30 cellular contexts compared by ENCODE assay signal in the genomic region with DNA sequence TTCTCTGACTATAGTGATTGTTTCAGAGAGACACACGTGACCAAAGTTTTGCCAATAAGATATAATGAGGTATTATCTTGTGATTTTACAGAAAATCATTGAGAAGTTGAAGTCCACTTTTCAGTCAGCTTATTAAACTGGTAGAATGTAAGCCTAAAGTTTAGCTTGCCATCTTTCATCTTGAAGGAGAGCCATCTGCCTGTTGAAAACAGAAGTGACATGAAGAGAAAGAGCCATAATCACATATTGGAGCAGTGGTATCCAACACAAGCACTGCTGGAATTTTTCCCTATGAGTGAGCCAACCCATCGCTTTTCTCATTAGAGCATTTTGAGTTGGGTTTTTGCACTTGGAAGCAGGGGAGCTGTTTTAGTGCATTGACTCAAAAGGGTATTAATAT.
A peak's percentile ranks its signal among the peaks of the same experiment; 100 is the strongest.
DNase-seq lines count a peak whose midpoint lies in the region; ATAC-seq and TF ChIP-seq lines count a peak whose summit lies in the region.
"Had no signal": no experiment of that assay in that cellular context is flagged by ENCODE, and none has a peak within 500 bp of the region (broad histone marks: within the 10 kb centered on the region; RNA-seq: fewer than 3 reads in every experiment).

No MANE protein-coding gene starts in this region.

- no peak overlapping the region for H3K9ac ChIP-seq in OCI-LY3 (ENCODE audit: low read length)
- H3K9ac ChIP-seq: BLaER1 treated with 17β-estradiol and CSF1 and Interleukin-3, amounts not matched to agents 10 nM and 100 nM; neural progenitor cell had no signal

- H3K4me3 Mint-ChIP-seq in GM23338 (no peak overlapping the region), chondrocyte (ENCODE audit: unreplicated experiment) (no peak overlapping the region)
- H3K4me3 Mint-ChIP-seq in activated naive CD4-positive, alpha-beta T cell treated with anti-CD3 and anti-CD28 coated beads for 36 hours: no peak overlapping the region
- H3K4me3 Mint-ChIP-seq: neural progenitor cell; stimulated activated naive B cell treated with anti-CD40 and anti-IgM and Interleukin-4, amounts not matched to agents 10 μg/mL and 1 μg/mL and 100 μg/mL, for 72 hours had no signal

- no peak for ATAC-seq in GM23338
- ATAC-seq: activated naive CD4-positive, alpha-beta T cell treated with anti-CD3 and anti-CD28 coated beads, Interleukin-2, amount 50 U/mL, for 72 hours; stimulated activated naive B cell treated with anti-CD40 and anti-IgM and Interleukin-4, amounts not matched to agents 10 μg/mL and 1 μg/mL and 100 μg/mL, for 72 hours had no signal

- no peaks in the 10 kb centered on the region for H3F3A ChIP-seq in GM23338 (replicated peaks; ENCODE audit: low read depth)

- H3K27me3 ChIP-seq in GM23338 (ENCODE audit: insufficient read depth) (no peaks in the 10 kb centered on the region), OCI-LY3 (ENCODE audit: low read depth, low read length) (no peaks in the 10 kb centered on the region)
- H3K27me3 ChIP-seq: BLaER1 treated with 17β-estradiol and CSF1 and Interleukin-3, amounts not matched to agents 10 nM and 100 nM; neural progenitor cell had no signal

- H3K4me1 Mint-ChIP-seq in GM23338 (no peaks in the 10 kb centered on the region), chondrocyte (ENCODE audit: low read depth) (no peaks in the 10 kb centered on the region)
- H3K4me1 Mint-ChIP-seq in activated naive CD4-positive, alpha-beta T cell treated with anti-CD3 and anti-CD28 coated beads for 36 hours (ENCODE audit: low read depth): no peaks in the 10 kb centered on the region
- H3K4me1 Mint-ChIP-seq: neural progenitor cell; stimulated activated naive B cell treated with anti-CD40 and anti-IgM and Interleukin-4, amounts not matched to agents 10 μg/mL and 1 μg/mL and 100 μg/mL, for 72 hours had no signal

- H3K79me2 ChIP-seq in GM23338 (replicated peaks; ENCODE audit: insufficient read depth) (no peaks in the 10 kb centered on the region), OCI-LY3 (ENCODE audit: low read length) (no peaks in the 10 kb centered on the region)

- H3K9me3 ChIP-seq in OCI-LY3 (ENCODE audit: insufficient read depth, low read length): no peaks in the 10 kb centered on the region
- H3K9me3 ChIP-seq: BLaER1 treated with 17β-estradiol and CSF1 and Interleukin-3, amounts not matched to agents 10 nM and 100 nM; left ventricle myocardium inferior had no signal

- H3K27ac ChIP-seq in 22Rv1 (no peak overlapping the region), GM23338 (ENCODE audit: low read depth) (no peak overlapping the region), OCI-LY3 (ENCODE audit: low read length) (no peak overlapping the region)
- H3K27ac ChIP-seq: BLaER1 treated with 17β-estradiol and CSF1 and Interleukin-3, amounts not matched to agents 10 nM and 100 nM; coronary artery; left ventricle myocardium inferior; neural progenitor cell; skin epidermis; WERI-Rb-1 had no signal

- intact Hi-C loops in activated naive CD4-positive, alpha-beta T cell treated with anti-CD3 and anti-CD28 coated beads for 36 hours (cut with micrococcal nuclease): no loop called here

- peak; percentile 2 for DNase-seq in GM23338 (ENCODE audit: low spot score)
- no peak for DNase-seq in chondrocyte (ENCODE audit: low spot score)
- DNase-seq in NCI-H526 treated with DMSO at 0.1 percent for 48 hours (lab: John Stamatoyannopoulos, UW): no peak
- DNase-seq in activated naive CD4-positive, alpha-beta T cell treated with anti-CD3 and anti-CD28 coated beads for 36 hours: no peak
- DNase-seq in occipital lobe (lab: John Stamatoyannopoulos, UW): no peak
- no peak for DNase-seq in NCI-H146 treated with DMSO at 0.1 percent for 48 hours (lab: John Stamatoyannopoulos, UW; ENCODE audit: unreplicated experiment)
- DNase-seq: activated CD4-positive, alpha-beta T cell treated with anti-CD3 and anti-CD28 coated beads for 4 hours; amygdala; COR-L47; DND-41; effector CD8-positive, alpha-beta T cell; erythroblast; GF-D8; left ventricle myocardium inferior; NCI-H1105; NCI-H187 treated with DMSO at 0.1 percent for 48 hours; NCI-H2171 treated with DMSO at 0.1 percent for 48 hours; NCI-H510A; NK-92 treated with Interleukin-12 subunit alpha and Interleukin-12 subunit beta, amount 100 ng/mL, for 24 hours; SHP77; stimulated activated naive B cell treated with anti-CD40 and anti-IgM and Interleukin-4, amounts not matched to agents 10 μg/mL and 1 μg/mL and 100 μg/mL, for 72 hours; T-helper 9 cell; WERI-Rb-1 had no signal

- H3K9me2 ChIP-seq in GM23338 (ENCODE audit: insufficient read depth): no peaks in the 10 kb centered on the region

- 0 out of 2 replicates have a peak, but pooled peaks have one; percentile 4 for TF ChIP-seq CTCF in 22Rv1 (IDR thresholded peaks at IDR 0.05)
- 0 out of 4 replicates have a peak, but pooled peaks of 1 of the 2 experiments have one; percentile 11 for TF ChIP-seq CTCF in GM23338 (conservative IDR thresholded peaks at IDR 0.05; ENCODE audit: low read depth in 2 of 2)
- 0 out of 2 replicates have a peak, but pooled peaks have one; percentile 7 for TF ChIP-seq CTCF in OCI-LY3 (IDR thresholded peaks at IDR 0.05; ENCODE audit: low read depth, low read length)
- TF ChIP-seq CTCF in chondrocyte (IDR thresholded peaks at IDR 0.05): peak; percentile 41

- no peaks in the 10 kb centered on the region for H3K27me3 Mint-ChIP-seq in GM23338 (ENCODE audit: insufficient read depth, low read depth, poor library complexity)
- no peaks in the 10 kb centered on the region for H3K27me3 Mint-ChIP-seq in chondrocyte (ENCODE audit: low read depth)
- H3K27me3 Mint-ChIP-seq in activated naive CD4-positive, alpha-beta T cell treated with anti-CD3 and anti-CD28 coated beads for 36 hours (ENCODE audit: low read depth): no peaks in the 10 kb centered on the region
- H3K27me3 Mint-ChIP-seq: stimulated activated naive B cell treated with anti-CD40 and anti-IgM and Interleukin-4, amounts not matched to agents 10 μg/mL and 1 μg/mL and 100 μg/mL, for 72 hours had no signal

- H3K9me3 Mint-ChIP-seq in GM23338: no peaks in the 10 kb centered on the region
- H3K9me3 Mint-ChIP-seq in chondrocyte (ENCODE audit: low read depth): peaks cover 11% of the 10 kb centered on the region
- H3K9me3 Mint-ChIP-seq in activated naive CD4-positive, alpha-beta T cell treated with anti-CD3 and anti-CD28 coated beads for 36 hours: peaks cover 11% of the 10 kb centered on the region

- H3K27ac Mint-ChIP-seq in GM23338: no peak overlapping the region
- H3K27ac Mint-ChIP-seq in chondrocyte (ENCODE audit: unreplicated experiment): no peak overlapping the region
- no peak overlapping the region for H3K27ac Mint-ChIP-seq in activated naive CD4-positive, alpha-beta T cell treated with anti-CD3 and anti-CD28 coated beads for 36 hours
- H3K27ac Mint-ChIP-seq: activated naive CD4-positive, alpha-beta T cell treated with anti-CD3 and anti-CD28 coated beads, Interleukin-2, amount 50 U/mL, for 72 hours; neural progenitor cell; stimulated activated naive B cell treated with anti-CD40 and anti-IgM and Interleukin-4, amounts not matched to agents 10 μg/mL and 1 μg/mL and 100 μg/mL, for 72 hours had no signal

- no peaks in the 10 kb centered on the region for H3K4me1 ChIP-seq in GM23338 (ENCODE audit: insufficient read depth)
- H3K4me1 ChIP-seq in OCI-LY3 (ENCODE audit: low read length): no peaks in the 10 kb centered on the region
- H3K4me1 ChIP-seq: BLaER1 treated with 17β-estradiol and CSF1 and Interleukin-3, amounts not matched to agents 10 nM and 100 nM; left ventricle myocardium inferior; neural progenitor cell had no signal

- H3K4me3 ChIP-seq in GM23338: no peak overlapping the region
- H3K4me3 ChIP-seq in OCI-LY3 (ENCODE audit: low read length): no peak overlapping the region
- H3K4me3 ChIP-seq: BLaER1 treated with 17β-estradiol and CSF1 and Interleukin-3, amounts not matched to agents 10 nM and 100 nM; coronary artery; left ventricle myocardium inferior; neural progenitor cell; skin epidermis had no signal

- H3K36me3 ChIP-seq in GM23338 (ENCODE audit: insufficient read depth) (no peaks in the 10 kb centered on the region; the same call in 1 of the 2 replicates), OCI-LY3 (replicated peaks; ENCODE audit: low read depth, low read length) (no peaks in the 10 kb centered on the region)
- H3K36me3 ChIP-seq: BLaER1 treated with 17β-estradiol and CSF1 and Interleukin-3, amounts not matched to agents 10 nM and 100 nM; left ventricle myocardium inferior; neural progenitor cell; WERI-Rb-1 had no signal

- CTCF ChIA-PET in activated naive CD4-positive, alpha-beta T cell treated with anti-CD3 and anti-CD28 coated beads for 36 hours (lab: Charles Lee): no interaction called here

- no peak overlapping the region for H2AFZ ChIP-seq in GM23338
- no peak overlapping the region for H2AFZ ChIP-seq in OCI-LY3 (ENCODE audit: low read depth, low read length)
- H2AFZ ChIP-seq: neural progenitor cell had no signal

- H4K20me1 ChIP-seq in GM23338 (replicated peaks; ENCODE audit: insufficient read depth) (no peaks in the 10 kb centered on the region), OCI-LY3 (ENCODE audit: insufficient read depth, low read length) (no peaks in the 10 kb centered on the region)
- H4K20me1 ChIP-seq: BLaER1 treated with 17β-estradiol and CSF1 and Interleukin-3, amounts not matched to agents 10 nM and 100 nM had no signal

- H3K4me2 ChIP-seq in GM23338 (no peak overlapping the region), OCI-LY3 (ENCODE audit: low read length) (no peak overlapping the region)
- H3K4me2 ChIP-seq: BLaER1 treated with 17β-estradiol and CSF1 and Interleukin-3, amounts not matched to agents 10 nM and 100 nM; neural progenitor cell had no signal

- H3K36me3 Mint-ChIP-seq in GM23338 (ENCODE audit: low read depth): no peaks in the 10 kb centered on the region
- H3K36me3 Mint-ChIP-seq in chondrocyte (ENCODE audit: low read depth): no peaks in the 10 kb centered on the region
- H3K36me3 Mint-ChIP-seq in activated naive CD4-positive, alpha-beta T cell treated with anti-CD3 and anti-CD28 coated beads for 36 hours (ENCODE audit: low read depth): no peaks in the 10 kb centered on the region
- H3K36me3 Mint-ChIP-seq: neural progenitor cell; stimulated activated naive B cell treated with anti-CD40 and anti-IgM and Interleukin-4, amounts not matched to agents 10 μg/mL and 1 μg/mL and 100 μg/mL, for 72 hours had no signal

TF ChIP-seq in GM23338, 12 proteins besides CTCF, POLR2A, EP300 and RAD21 (continues in another document):
- TF ChIP-seq POLR2AphosphoS5 (IDR thresholded peaks at IDR 0.05; ENCODE audit: low read depth) (no peak), JUNB (IDR thresholded peaks at IDR 0.05; ENCODE audit: unreplicated experiment) (no peak)
- TF ChIP-seq, protein P1, sequence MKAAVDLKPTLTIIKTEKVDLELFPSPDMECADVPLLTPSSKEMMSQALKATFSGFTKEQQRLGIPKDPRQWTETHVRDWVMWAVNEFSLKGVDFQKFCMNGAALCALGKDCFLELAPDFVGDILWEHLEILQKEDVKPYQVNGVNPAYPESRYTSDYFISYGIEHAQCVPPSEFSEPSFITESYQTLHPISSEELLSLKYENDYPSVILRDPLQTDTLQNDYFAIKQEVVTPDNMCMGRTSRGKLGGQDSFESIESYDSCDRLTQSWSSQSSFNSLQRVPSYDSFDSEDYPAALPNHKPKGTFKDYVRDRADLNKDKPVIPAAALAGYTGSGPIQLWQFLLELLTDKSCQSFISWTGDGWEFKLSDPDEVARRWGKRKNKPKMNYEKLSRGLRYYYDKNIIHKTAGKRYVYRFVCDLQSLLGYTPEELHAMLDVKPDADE (IDR thresholded peaks at IDR 0.05): no peak
